ENCODE assay signal across 1 cellular context in genomic region chr6:56758553-56758952, GRCh38.
TF ChIP-seq lines count a peak whose summit lies in the region.

No MANE protein-coding gene starts in this region.

TF ChIP-seq in WTC11, 78 proteins besides CTCF, POLR2A, EP300 and RAD21 (continued from another document):
- TF ChIP-seq FOXP4 (CRISPR knock-in tag; IDR thresholded peaks at IDR 0.05) (no peak), CREM (CRISPR knock-in tag; IDR thresholded peaks at IDR 0.05) (no peak), JAZF1 (CRISPR knock-in tag; IDR thresholded peaks at IDR 0.05) (no peak), ARID4B (CRISPR knock-in tag; IDR thresholded peaks at IDR 0.05; ENCODE audit: borderline replicate concordance) (no peak), CREB1 (CRISPR knock-in tag; IDR thresholded peaks at IDR 0.05) (no peak), ZSCAN18 (CRISPR knock-in tag; IDR thresholded peaks at IDR 0.05) (no peak), GTF2I (CRISPR knock-in tag; conservative IDR thresholded peaks at IDR 0.05) (no peak), HMGXB4 (CRISPR knock-in tag; IDR thresholded peaks at IDR 0.05) (no peak), ELF4 (CRISPR knock-in tag; IDR thresholded peaks at IDR 0.05; ENCODE audit: low read depth) (no peak), NR3C1 (CRISPR knock-in tag; conservative IDR thresholded peaks at IDR 0.05; ENCODE audit: low read depth) (no peak)
